In genomic region chr1:229410370-229410691, GRCh38 we compare ENCODE assay signal across 1 cellular context.
TF ChIP-seq lines count a peak whose summit lies in the region.

No MANE protein-coding gene starts in this region.

TF ChIP-seq in HCT116, 20 proteins besides CTCF, POLR2A, EP300 and RAD21 (continued from another document):
- no peak for TF ChIP-seq POLR2AphosphoS5 (IDR thresholded peaks at IDR 0.05; ENCODE audit: low read depth, low read length)
